ENCODE assay signal across 9 cellular contexts in genomic region chr1:145985502-145986439, GRCh38. TPM values are rescaled to one million over a fixed set of nuclear protein-coding genes. Genes with fewer than 3 reads are reported as not detected.
DNase-seq lines count a peak whose midpoint lies in the region; ATAC-seq and TF ChIP-seq lines count a peak whose summit lies in the region.
"Had no signal": no experiment of that assay in that cellular context is flagged by ENCODE, and none has a peak within 500 bp of the region (broad histone marks: within the 10 kb centered on the region; RNA-seq: fewer than 3 reads in every experiment).

No MANE protein-coding gene starts in this region.

- H3K79me2 ChIP-seq in OCI-LY1 (ENCODE audit: insufficient read depth, low read length) = no peaks in the 10 kb centered on the region

- no peak for TF ChIP-seq POLR2A in uterus (IDR thresholded peaks at IDR 0.05)

- intact Hi-C loops in uterus (cut with DNase I; ENCODE audit: low total_unique reads) = no loop called here

- H3K9ac ChIP-seq in OCI-LY1 (ENCODE audit: low read length) = peak overlapping the region; percentile 24; the same call in 1 of the 2 replicates

- H3K4me1 Mint-ChIP-seq in central memory CD8-positive, alpha-beta T cell = peaks cover 73% of the 10 kb centered on the region
- H3K4me1 Mint-ChIP-seq in memory B cell = peaks cover 63% of the 10 kb centered on the region

- H3K4me1 ChIP-seq in OCI-LY1 (ENCODE audit: insufficient read depth, low read length, severe bottlenecking) (peaks cover 50% of the 10 kb centered on the region), uterus (peaks cover 0 to 14% of the 10 kb centered on the region in 2 donors)

- no peak overlapping the region for H2AFZ ChIP-seq in OCI-LY1 (ENCODE audit: low read length)

- no peaks in the 10 kb centered on the region for H3K27me3 Mint-ChIP-seq in central memory CD8-positive, alpha-beta T cell
- H3K27me3 Mint-ChIP-seq in memory B cell = no peaks in the 10 kb centered on the region

- peak; percentile 48 for DNase-seq in NK-92 treated with Interleukin-12 subunit alpha and Interleukin-12 subunit beta, amount 100 ng/mL, for 24 hours (lab: John Stamatoyannopoulos, UW)
- DNase-seq in NK-92 (lab: John Stamatoyannopoulos, UW; ENCODE audit: unreplicated experiment) = no peak
- no peak for DNase-seq in central memory CD8-positive, alpha-beta T cell (ENCODE audit: low spot score in 2 of 2)
- no peak for DNase-seq in memory B cell (ENCODE audit: low spot score in 2 of 2)
- DNase-seq in uterus = peak; percentile 55 to 77

- H3K27ac Mint-ChIP-seq in central memory CD8-positive, alpha-beta T cell (ENCODE audit: low read depth) = peak overlapping the region; percentile 85
- H3K27ac Mint-ChIP-seq in memory B cell = no peak overlapping the region

- TF ChIP-seq CTCF in OCI-LY1 (IDR thresholded peaks at IDR 0.05; ENCODE audit: low read length) (no peak), uterus (IDR thresholded peaks at IDR 0.05) (no peak)

- H3K27ac ChIP-seq in OCI-LY1 (ENCODE audit: low read depth, low read length, poor library complexity, severe bottlenecking) = peak overlapping the region; percentile 96
- H3K27ac ChIP-seq in uterus = peak overlapping the region; percentile 96 to 100

- no peaks in the 10 kb centered on the region for H4K20me1 ChIP-seq in OCI-LY1 (ENCODE audit: insufficient read depth, low read length)

- no peaks in the 10 kb centered on the region for H3K9me2 ChIP-seq in OCI-LY1 (ENCODE audit: low read depth, low read length)

- H3K27me3 ChIP-seq in OCI-LY1 (ENCODE audit: insufficient read depth, low read length) = no peaks in the 10 kb centered on the region
- no peaks in the 10 kb centered on the region for H3K27me3 ChIP-seq in uterus

- ATAC-seq in central memory CD8-positive, alpha-beta T cell (replicated peaks; ENCODE audit: extremely low read depth, poor library complexity, severe bottlenecking) = no peak
- ATAC-seq in memory B cell (ENCODE audit: low read depth) = no peak
- ATAC-seq in GM21529 (IDR thresholded peaks at IDR 0.05; ENCODE audit: unreplicated experiment) = no peak
- no peak for ATAC-seq in HG03442 (IDR thresholded peaks at IDR 0.05; ENCODE audit: unreplicated experiment)

- H3K4me2 ChIP-seq in OCI-LY1 (ENCODE audit: low read length) = peak overlapping the region; percentile 15; the same call in 1 of the 2 replicates

- H3K36me3 Mint-ChIP-seq in central memory CD8-positive, alpha-beta T cell (ENCODE audit: insufficient read depth) = peaks cover 6% of the 10 kb centered on the region
- H3K36me3 Mint-ChIP-seq in memory B cell = no peaks in the 10 kb centered on the region

- peak overlapping the region; percentile 49 for H3K4me3 Mint-ChIP-seq in central memory CD8-positive, alpha-beta T cell
- H3K4me3 Mint-ChIP-seq in memory B cell = peak overlapping the region; percentile 61

- H3F3A ChIP-seq in OCI-LY1 (ENCODE audit: insufficient read depth, low read length) = peaks cover 16% of the 10 kb centered on the region

- H3K36me3 ChIP-seq in OCI-LY1 (ENCODE audit: insufficient read depth, low read length) (no peaks in the 10 kb centered on the region), uterus (no peaks in the 10 kb centered on the region)

- H3K4me3 ChIP-seq in OCI-LY1 (ENCODE audit: low read depth, low read length, poor library complexity, severe bottlenecking) (no peak overlapping the region), uterus (peak overlapping the region in 1 of 2 donors; percentile 1)

- H3K9me3 ChIP-seq in OCI-LY1 (ENCODE audit: low read length) (no peaks in the 10 kb centered on the region), uterus (no peaks in the 10 kb centered on the region)

- H3K9me3 Mint-ChIP-seq in central memory CD8-positive, alpha-beta T cell = no peaks in the 10 kb centered on the region
- H3K9me3 Mint-ChIP-seq in memory B cell = no peaks in the 10 kb centered on the region

RNA-seq across cellular contexts. Expression of gene TXNIP, which starts 10.6 kb away (rescaled TPM):
- 1,000 to 10,000 TPM in 3 of 4 donors, 100 to 1,000 TPM in 1; 731 to 1,940 (median 1,478) TPM for total RNA-seq in uterus

RNA-seq across cellular contexts. Expression of gene POLR3GL, which starts 21.3 kb away (rescaled TPM):
- 10 to 100 TPM in 2 of 4 donors, 1 to 10 TPM in 2; 3.3 to 28.1 (median 8.6) TPM for total RNA-seq in uterus

RNA-seq across cellular contexts. Expression of gene ANKRD34A, which starts 21.4 kb away (rescaled TPM):
- total RNA-seq in uterus = 1 to 10 TPM in 1 of 4 donors, under 1 TPM in 3; 0.26 to 5.0 (median 0.61) TPM

RNA-seq across cellular contexts. Expression of gene LIX1L, which starts 28.0 kb away (rescaled TPM):
- 10 to 100 TPM; 12.3 to 69.0 (median 32.2) TPM for total RNA-seq in uterus

RNA-seq across cellular contexts. Expression of gene HJV, which starts 35.8 kb away (rescaled TPM):
- total RNA-seq in uterus = not detected
- total RNA-seq: activated CD8-positive, alpha-beta memory T cell treated with anti-CD3 and anti-CD28 coated beads for 36 hours had no signal

Comparison
In these comparisons a context has a peak if more than half of its experiments do, and no peak if none do; other contexts are left out.
1. DNase-seq: peak in NK-92 treated with Interleukin-12 subunit alpha and Interleukin-12 subunit beta, amount 100 ng/mL, for 24 hours (single experiment) and uterus (2 of 2); none in NK-92 (single experiment), central memory CD8-positive, alpha-beta T cell (0 of 2) and memory B cell (0 of 2).